In the genomic region with DNA sequence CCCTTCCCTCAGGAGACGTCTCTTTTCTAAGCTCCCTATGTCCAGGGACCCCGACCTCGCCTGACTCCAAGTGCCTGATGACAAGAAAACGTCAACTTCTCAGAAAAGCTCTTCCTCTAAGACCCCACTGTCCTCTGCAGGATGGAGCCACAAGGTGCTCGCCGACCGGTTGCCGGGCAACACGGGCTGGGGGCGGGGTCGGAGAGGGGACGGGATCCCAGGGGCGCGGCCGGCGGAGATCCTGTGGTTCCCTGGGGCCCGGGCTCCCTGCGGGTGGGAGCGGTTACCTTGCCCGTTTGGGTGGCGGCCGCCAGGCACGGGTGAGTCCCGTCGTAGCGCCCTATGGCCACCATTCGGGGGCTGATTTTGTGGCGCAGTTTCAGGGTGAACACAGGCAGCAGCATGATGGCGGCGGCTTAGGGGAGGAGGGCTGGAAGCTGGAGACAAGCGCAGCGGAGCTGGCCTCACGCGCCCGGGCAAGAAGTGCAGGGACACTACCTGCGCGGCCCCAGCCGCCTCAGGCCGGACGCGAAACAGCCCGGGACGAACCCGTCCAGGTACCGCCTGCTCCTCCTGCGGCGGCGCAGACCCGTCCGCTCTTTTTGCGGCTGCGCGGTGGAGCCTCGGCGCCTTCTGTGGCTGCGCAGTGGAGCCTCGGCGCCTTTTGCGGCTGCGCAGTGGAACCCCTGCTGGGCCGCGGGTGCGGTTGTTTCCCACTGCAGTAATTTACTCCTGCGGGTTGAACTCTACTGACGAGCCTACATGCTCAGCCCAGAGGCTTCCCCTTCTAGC, we compare ENCODE assay signal across 1 cellular context.
TF ChIP-seq lines count a peak whose summit lies in the region.

A gene with protein sequence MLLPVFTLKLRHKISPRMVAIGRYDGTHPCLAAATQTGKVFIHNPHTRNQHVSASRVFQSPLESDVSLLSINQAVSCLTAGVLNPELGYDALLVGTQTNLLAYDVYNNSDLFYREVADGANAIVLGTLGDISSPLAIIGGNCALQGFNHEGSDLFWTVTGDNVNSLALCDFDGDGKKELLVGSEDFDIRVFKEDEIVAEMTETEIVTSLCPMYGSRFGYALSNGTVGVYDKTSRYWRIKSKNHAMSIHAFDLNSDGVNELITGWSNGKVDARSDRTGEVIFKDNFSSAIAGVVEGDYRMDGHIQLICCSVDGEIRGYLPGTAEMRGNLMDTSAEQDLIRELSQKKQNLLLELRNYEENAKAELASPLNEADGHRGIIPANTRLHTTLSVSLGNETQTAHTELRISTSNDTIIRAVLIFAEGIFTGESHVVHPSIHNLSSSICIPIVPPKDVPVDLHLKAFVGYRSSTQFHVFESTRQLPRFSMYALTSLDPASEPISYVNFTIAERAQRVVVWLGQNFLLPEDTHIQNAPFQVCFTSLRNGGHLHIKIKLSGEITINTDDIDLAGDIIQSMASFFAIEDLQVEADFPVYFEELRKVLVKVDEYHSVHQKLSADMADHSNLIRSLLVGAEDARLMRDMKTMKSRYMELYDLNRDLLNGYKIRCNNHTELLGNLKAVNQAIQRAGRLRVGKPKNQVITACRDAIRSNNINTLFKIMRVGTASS (minus strand): TSS at position 566 of the 792 bp plus-strand sequence. CDS start 162 bp downstream, at position 404.

TF ChIP-seq in K562, 482 proteins besides CTCF, POLR2A, EP300 and RAD21 (continued from another document and continues in another):
- TF ChIP-seq, protein P1, sequence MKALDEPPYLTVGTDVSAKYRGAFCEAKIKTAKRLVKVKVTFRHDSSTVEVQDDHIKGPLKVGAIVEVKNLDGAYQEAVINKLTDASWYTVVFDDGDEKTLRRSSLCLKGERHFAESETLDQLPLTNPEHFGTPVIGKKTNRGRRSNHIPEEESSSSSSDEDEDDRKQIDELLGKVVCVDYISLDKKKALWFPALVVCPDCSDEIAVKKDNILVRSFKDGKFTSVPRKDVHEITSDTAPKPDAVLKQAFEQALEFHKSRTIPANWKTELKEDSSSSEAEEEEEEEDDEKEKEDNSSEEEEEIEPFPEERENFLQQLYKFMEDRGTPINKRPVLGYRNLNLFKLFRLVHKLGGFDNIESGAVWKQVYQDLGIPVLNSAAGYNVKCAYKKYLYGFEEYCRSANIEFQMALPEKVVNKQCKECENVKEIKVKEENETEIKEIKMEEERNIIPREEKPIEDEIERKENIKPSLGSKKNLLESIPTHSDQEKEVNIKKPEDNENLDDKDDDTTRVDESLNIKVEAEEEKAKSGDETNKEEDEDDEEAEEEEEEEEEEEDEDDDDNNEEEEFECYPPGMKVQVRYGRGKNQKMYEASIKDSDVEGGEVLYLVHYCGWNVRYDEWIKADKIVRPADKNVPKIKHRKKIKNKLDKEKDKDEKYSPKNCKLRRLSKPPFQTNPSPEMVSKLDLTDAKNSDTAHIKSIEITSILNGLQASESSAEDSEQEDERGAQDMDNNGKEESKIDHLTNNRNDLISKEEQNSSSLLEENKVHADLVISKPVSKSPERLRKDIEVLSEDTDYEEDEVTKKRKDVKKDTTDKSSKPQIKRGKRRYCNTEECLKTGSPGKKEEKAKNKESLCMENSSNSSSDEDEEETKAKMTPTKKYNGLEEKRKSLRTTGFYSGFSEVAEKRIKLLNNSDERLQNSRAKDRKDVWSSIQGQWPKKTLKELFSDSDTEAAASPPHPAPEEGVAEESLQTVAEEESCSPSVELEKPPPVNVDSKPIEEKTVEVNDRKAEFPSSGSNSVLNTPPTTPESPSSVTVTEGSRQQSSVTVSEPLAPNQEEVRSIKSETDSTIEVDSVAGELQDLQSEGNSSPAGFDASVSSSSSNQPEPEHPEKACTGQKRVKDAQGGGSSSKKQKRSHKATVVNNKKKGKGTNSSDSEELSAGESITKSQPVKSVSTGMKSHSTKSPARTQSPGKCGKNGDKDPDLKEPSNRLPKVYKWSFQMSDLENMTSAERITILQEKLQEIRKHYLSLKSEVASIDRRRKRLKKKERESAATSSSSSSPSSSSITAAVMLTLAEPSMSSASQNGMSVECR (CRISPR knock-in tag; IDR thresholded peaks at IDR 0.05), result peak; percentile 55; the same call in 1 of the 2 replicates
- TF ChIP-seq, protein P2, sequence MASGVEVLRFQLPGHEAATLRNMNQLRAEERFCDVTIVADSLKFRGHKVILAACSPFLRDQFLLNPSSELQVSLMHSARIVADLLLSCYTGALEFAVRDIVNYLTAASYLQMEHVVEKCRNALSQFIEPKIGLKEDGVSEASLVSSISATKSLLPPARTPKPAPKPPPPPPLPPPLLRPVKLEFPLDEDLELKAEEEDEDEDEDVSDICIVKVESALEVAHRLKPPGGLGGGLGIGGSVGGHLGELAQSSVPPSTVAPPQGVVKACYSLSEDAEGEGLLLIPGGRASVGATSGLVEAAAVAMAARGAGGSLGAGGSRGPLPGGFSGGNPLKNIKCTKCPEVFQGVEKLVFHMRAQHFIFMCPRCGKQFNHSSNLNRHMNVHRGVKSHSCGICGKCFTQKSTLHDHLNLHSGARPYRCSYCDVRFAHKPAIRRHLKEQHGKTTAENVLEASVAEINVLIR (CRISPR knock-in tag; IDR thresholded peaks at IDR 0.05), result no peak
- TF ChIP-seq SUPT5H (IDR thresholded peaks at IDR 0.05) (peak; percentile 73), ERF (CRISPR knock-in tag; IDR thresholded peaks at IDR 0.05) (peak; percentile 36), ZBTB1 (CRISPR knock-in tag; IDR thresholded peaks at IDR 0.05; ENCODE audit: borderline replicate concordance, low read depth) (peak; percentile 100), CBX1 (IDR thresholded peaks at IDR 0.05; ENCODE audit: low read depth) (no peak), ATF7 (IDR thresholded peaks at IDR 0.05) (peak; percentile 61; the same call in 1 of the 2 replicates), GABPB1 (CRISPR knock-in tag; IDR thresholded peaks at IDR 0.05) (peak; percentile 62), ZNF551 (CRISPR knock-in tag; IDR thresholded peaks at IDR 0.05) (no peak), RUNX1 (IDR thresholded peaks at IDR 0.05; ENCODE audit: low read depth) (no peak), CTBP1 (IDR thresholded peaks at IDR 0.05; ENCODE audit: borderline replicate concordance) (peak; percentile 89), SRF (CRISPR knock-in tag; IDR thresholded peaks at IDR 0.05) (peak in 1 of 2 experiments; percentile 64; a peak in 1 of 4 replicates), MAFG (tag; conservative IDR thresholded peaks at IDR 0.05) (no peak), FOXK2 (conservative IDR thresholded peaks at IDR 0.05 in 1 of 2, IDR thresholded peaks at IDR 0.05 in 1 of 2; ENCODE audit: low read depth in 2 of 2) (peak in 1 of 2 experiments; percentile 51; a peak in 2 of 4 replicates), CREM (IDR thresholded peaks at IDR 0.05; ENCODE audit: low read depth) (peak; percentile 23; the same call in 1 of the 2 replicates), HCFC1 (IDR thresholded peaks at IDR 0.05; ENCODE audit: low read depth, low read length) (peak; percentile 24), ZNF12 (CRISPR knock-in tag; IDR thresholded peaks at IDR 0.05) (no peak), THAP12 (CRISPR knock-in tag; IDR thresholded peaks at IDR 0.05) (peak; percentile 67; the same call in 1 of the 2 replicates), ELK3 (CRISPR knock-in tag; IDR thresholded peaks at IDR 0.05) (no peak), SREBF1 (IDR thresholded peaks at IDR 0.05; ENCODE audit: borderline replicate concordance, low read depth, low read length) (no peak), SAP30 (IDR thresholded peaks at IDR 0.05; ENCODE audit: borderline replicate concordance, insufficient read depth, low read depth, low read length, poor library complexity, severe bottlenecking) (peak; percentile 51), HNRNPLL (IDR thresholded peaks at IDR 0.05; ENCODE audit: low read depth, low read length, poor library complexity, severe bottlenecking) (peak; percentile 83), KAT7 (CRISPR knock-in tag; IDR thresholded peaks at IDR 0.05; ENCODE audit: borderline replicate concordance) (0 out of 2 replicates have a peak, but pooled peaks have one; percentile 44), ZNF76 (CRISPR knock-in tag; IDR thresholded peaks at IDR 0.05; ENCODE audit: borderline replicate concordance) (peak; percentile 27; the same call in 1 of the 2 replicates), ESRRA (IDR thresholded peaks at IDR 0.05; ENCODE audit: borderline replicate concordance, low read depth) (peak; percentile 29; the same call in 1 of the 2 replicates), HMGXB4 (CRISPR knock-in tag; IDR thresholded peaks at IDR 0.05) (no peak), JUN (IDR thresholded peaks at IDR 0.05; ENCODE audit: borderline replicate concordance, low read depth, low read length) (no peak), JUN (CRISPR knock-in tag; IDR thresholded peaks at IDR 0.05; ENCODE audit: borderline replicate concordance) (no peak), EP400 (IDR thresholded peaks at IDR 0.05) (0 out of 2 replicates have a peak, but pooled peaks have one; percentile 25), ETS1 (conservative IDR thresholded peaks at IDR 0.05; ENCODE audit: control insufficient read depth, low read depth, low read length) (peak; percentile 44; the same call in 1 of the 2 replicates)
- TF ChIP-seq, protein P3, sequence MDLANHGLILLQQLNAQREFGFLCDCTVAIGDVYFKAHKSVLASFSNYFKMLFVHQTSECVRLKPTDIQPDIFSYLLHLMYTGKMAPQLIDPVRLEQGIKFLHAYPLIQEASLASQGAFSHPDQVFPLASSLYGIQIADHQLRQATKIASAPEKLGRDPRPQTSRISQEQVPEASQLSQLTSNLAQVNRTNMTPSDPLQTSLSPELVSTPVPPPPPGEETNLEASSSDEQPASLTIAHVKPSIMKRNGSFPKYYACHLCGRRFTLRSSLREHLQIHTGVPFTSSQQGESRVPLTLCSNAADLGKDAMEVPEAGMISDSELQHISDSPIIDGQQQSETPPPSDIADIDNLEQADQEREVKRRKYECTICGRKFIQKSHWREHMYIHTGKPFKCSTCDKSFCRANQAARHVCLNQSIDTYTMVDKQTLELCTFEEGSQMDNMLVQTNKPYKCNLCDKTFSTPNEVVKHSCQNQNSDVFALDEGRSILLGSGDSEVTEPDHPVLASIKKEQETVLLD (IDR thresholded peaks at IDR 0.05), result peak; percentile 86
- TF ChIP-seq, protein P4, sequence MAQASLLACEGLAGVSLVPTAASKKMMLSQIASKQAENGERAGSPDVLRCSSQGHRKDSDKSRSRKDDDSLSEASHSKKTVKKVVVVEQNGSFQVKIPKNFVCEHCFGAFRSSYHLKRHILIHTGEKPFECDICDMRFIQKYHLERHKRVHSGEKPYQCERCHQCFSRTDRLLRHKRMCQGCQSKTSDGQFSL (CRISPR knock-in tag; IDR thresholded peaks at IDR 0.05), result no peak
- TF ChIP-seq, protein P4 (tag; IDR thresholded peaks at IDR 0.05), result no peak
- TF ChIP-seq, protein P5, sequence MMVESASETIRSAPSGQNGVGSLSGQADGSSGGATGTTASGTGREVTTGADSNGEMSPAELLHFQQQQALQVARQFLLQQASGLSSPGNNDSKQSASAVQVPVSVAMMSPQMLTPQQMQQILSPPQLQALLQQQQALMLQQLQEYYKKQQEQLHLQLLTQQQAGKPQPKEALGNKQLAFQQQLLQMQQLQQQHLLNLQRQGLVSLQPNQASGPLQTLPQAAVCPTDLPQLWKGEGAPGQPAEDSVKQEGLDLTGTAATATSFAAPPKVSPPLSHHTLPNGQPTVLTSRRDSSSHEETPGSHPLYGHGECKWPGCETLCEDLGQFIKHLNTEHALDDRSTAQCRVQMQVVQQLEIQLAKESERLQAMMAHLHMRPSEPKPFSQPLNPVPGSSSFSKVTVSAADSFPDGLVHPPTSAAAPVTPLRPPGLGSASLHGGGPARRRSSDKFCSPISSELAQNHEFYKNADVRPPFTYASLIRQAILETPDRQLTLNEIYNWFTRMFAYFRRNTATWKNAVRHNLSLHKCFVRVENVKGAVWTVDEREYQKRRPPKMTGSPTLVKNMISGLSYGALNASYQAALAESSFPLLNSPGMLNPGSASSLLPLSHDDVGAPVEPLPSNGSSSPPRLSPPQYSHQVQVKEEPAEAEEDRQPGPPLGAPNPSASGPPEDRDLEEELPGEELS (CRISPR knock-in tag; IDR thresholded peaks at IDR 0.05; ENCODE audit: borderline replicate concordance), result 0 out of 2 replicates have a peak, but pooled peaks have one; percentile 47
